34 cellular contexts compared by ENCODE assay signal in the genomic region with DNA sequence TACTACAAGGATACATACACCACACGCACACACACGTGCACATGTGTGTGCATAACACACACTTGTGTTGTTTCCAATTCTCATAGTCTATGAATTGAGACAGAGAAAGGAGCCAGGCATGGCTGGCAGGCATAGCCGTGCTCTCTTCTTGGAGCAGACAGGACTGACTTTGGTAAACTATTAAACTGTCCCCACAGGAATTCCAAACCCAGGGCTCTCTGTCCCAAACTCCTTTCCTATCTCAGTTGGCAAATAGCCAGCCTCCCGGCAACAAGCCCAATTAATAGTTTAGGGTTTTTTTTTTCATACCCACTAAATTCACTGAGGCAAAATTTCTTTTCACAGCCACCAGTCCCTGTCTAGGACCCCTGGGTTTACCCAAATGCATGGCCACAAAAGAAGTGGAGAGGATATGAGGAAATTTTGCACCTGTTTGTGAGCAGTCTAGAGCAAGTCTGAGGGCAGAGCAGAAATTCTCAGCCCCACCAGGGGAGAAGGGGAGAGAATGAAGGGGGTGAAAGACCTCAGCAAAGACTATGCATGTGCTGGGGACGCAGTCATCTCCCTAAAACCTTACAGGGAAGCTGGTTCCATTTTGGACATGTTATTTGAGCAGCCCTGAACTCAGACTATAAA. TPM values are rescaled to one million over a fixed set of nuclear protein-coding genes. Genes with fewer than 3 reads are reported as not detected.
"Had no signal": no experiment of that assay in that cellular context is flagged by ENCODE, and none has a peak within 500 bp of the region (broad histone marks: within the 10 kb centered on the region; RNA-seq: fewer than 3 reads in every experiment).

No MANE protein-coding gene starts in this region.

- H3K36me3 ChIP-seq: brain microvascular endothelial cell had no signal

- FAIRE-seq: astrocyte, bronchial epithelial cell, frontal cortex had no signal

- ATAC-seq: activated CD4-positive, alpha-beta T cell treated with anti-CD3 and anti-CD28 coated beads for 36 hours; activated CD8-positive, alpha-beta memory T cell treated with anti-CD3 and anti-CD28 coated beads, Interleukin-2, amount 10 ng/mL, durations not matched to agents 7 days and 5 days; activated CD8-positive, alpha-beta T cell treated with anti-CD3 and anti-CD28 coated beads, Interleukin-2, amount 10 ng/mL, durations not matched to agents 7 days and 5 days; activated naive CD4-positive, alpha-beta T cell treated with anti-CD3 and anti-CD28 coated beads, Interleukin-2, amount 50 U/mL, for 72 hours; esophagus mucosa; T-cell; T-helper 17 cell had no signal

- DNase-seq: activated CD4-positive, alpha-beta memory T cell treated with anti-CD3 and anti-CD28 coated beads for 36 hours; activated CD4-positive, alpha-beta T cell treated with anti-CD3 and anti-CD28 coated beads for 36 hours; activated CD4-positive, alpha-beta T cell treated with anti-CD3 and anti-CD28 coated beads, Interleukin-2, amount 10 ng/mL, durations not matched to agents 24 days and 14 days; activated CD4-positive, CD25-positive, alpha-beta regulatory T cell; activated CD4-positive, CD25-positive, alpha-beta regulatory T cell treated with anti-CD3 and anti-CD28 coated beads, Interleukin-2, amount 50 U/mL, for 72 hours; activated CD8-positive, alpha-beta memory T cell treated with anti-CD3 and anti-CD28 coated beads, Interleukin-2, amount 10 ng/mL, durations not matched to agents 7 days and 5 days; activated CD8-positive, alpha-beta memory T cell treated with anti-CD3 and anti-CD28 coated beads, Interleukin-2, amount 50 U/mL, for 4 hours; activated CD8-positive, alpha-beta T cell treated with anti-CD3 and anti-CD28 coated beads, Interleukin-2, amount 10 ng/mL, durations not matched to agents 7 days and 5 days; activated effector memory CD4-positive, alpha-beta T cell treated with anti-CD3 and anti-CD28 coated beads, Interleukin-2, amount 50 U/mL, for 16 hours; activated naive CD4-positive, alpha-beta T cell treated with anti-CD3 and anti-CD28 coated beads, Interleukin-2, amount 10 ng/mL, durations not matched to agents 7 days and 5 days; activated naive CD8-positive, alpha-beta T cell treated with anti-CD3 and anti-CD28 coated beads, Interleukin-2, amount 10 ng/mL, durations not matched to agents 7 days and 5 days; activated T-cell treated with anti-CD3 and anti-CD28 coated beads, Interleukin-2, amount 50 U/mL, for 1 hour; activated T-cell treated with anti-CD3 and anti-CD28 coated beads, Interleukin-2, amount 50 U/mL, for 48 hours; amniotic stem cell; anterior cingulate cortex; brain microvascular endothelial cell; dorsolateral prefrontal cortex; effector memory CD4-positive, alpha-beta T cell; endodermal cell; foreskin fibroblast; head of caudate nucleus; T-cell; T-helper 17 cell; T1000 had no signal

- H3K27ac ChIP-seq: brain microvascular endothelial cell, coronary artery had no signal

- H3K27me3 ChIP-seq: brain microvascular endothelial cell, dorsolateral prefrontal cortex had no signal

- H3K4me3 ChIP-seq: coronary artery, dorsolateral prefrontal cortex had no signal

RNA-seq across cellular contexts. Expression of a gene that starts 17.8 kb away (rescaled TPM):
- total RNA-seq: activated CD4-positive, alpha-beta memory T cell treated with anti-CD3 and anti-CD28 coated beads for 36 hours; activated CD4-positive, alpha-beta T cell treated with anti-CD3 and anti-CD28 coated beads for 36 hours; activated CD4-positive, alpha-beta T cell treated with anti-CD3 and anti-CD28 coated beads, Interleukin-2, amount 10 ng/mL, durations not matched to agents 24 days and 14 days; activated CD8-positive, alpha-beta memory T cell treated with anti-CD3 and anti-CD28 coated beads for 36 hours; activated CD8-positive, alpha-beta memory T cell treated with anti-CD3 and anti-CD28 coated beads, Interleukin-2, amount 10 ng/mL, durations not matched to agents 7 days and 5 days; activated CD8-positive, alpha-beta T cell treated with anti-CD3 and anti-CD28 coated beads, Interleukin-2, amount 10 ng/mL, durations not matched to agents 7 days and 5 days; activated naive CD8-positive, alpha-beta T cell treated with anti-CD3 and anti-CD28 coated beads, Interleukin-2, amount 10 ng/mL, durations not matched to agents 7 days and 5 days; activated T-helper 1 cell treated with anti-CD3 and anti-CD28 coated beads, Interleukin-12 subunit alpha, Interleukin-12 subunit beta, Interleukin-2, Interleukin-4 antibody, amounts not matched to agents 30 ng/mL and 10 ng/mL and 1 ng/mL, durations not matched to agents 14 hours and 24 hours and 36 hours; activated T-helper 2 cell treated with anti-CD3 and anti-CD28 coated beads, Interferon-gamma antibody, Interleukin-2, Interleukin-4, amounts not matched to agents 10 μg/mL and 5 μg/mL and 100 μg/mL, durations not matched to agents 14 hours and 24 hours and 36 hours; epithelial cell of proximal tubule had no signal
